ENCODE assay signal across 12 cellular contexts in the genomic region with DNA sequence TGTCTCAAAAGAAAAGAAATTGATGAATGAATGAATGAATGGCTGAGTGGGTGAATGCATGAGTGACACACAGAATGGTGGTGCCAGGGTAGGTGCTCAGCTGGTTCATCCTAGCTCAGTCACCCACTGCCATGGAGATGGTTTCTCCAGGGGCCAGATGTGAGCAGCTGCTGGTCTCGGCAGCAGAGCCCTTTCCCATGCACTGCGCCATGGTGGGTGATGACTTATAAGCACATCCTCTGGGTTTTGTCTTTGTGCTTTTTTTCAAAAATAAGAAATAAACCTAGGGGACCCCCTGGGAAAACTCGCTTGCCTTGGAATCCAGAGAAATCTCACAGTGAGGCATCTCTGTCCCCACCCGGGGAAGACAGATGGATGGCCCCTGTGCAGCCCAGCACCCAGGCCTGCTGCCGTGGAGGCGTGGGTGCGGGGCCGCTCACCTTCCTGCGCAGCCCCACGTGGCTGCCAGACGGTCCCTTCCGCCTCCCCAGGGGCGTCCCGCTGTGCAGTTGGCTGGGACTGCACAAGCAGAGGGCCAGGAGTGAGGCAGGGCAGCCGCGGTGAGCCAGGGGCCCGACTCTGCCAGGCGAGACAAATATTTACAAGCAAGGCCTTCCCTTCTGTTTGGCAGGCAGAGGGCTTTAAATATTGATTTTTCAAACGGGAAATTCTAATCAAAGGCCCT. TPM values are rescaled to one million over a fixed set of nuclear protein-coding genes. Genes with fewer than 3 reads are reported as not detected.
DNase-seq lines count a peak whose midpoint lies in the region; ATAC-seq and TF ChIP-seq lines count a peak whose summit lies in the region.
"Had no signal": no experiment of that assay in that cellular context is flagged by ENCODE, and none has a peak within 500 bp of the region (broad histone marks: within the 10 kb centered on the region; RNA-seq: fewer than 3 reads in every experiment).

No MANE protein-coding gene starts in this region.

- H3K9me3 ChIP-seq in Panc1 (ENCODE audit: control insufficient read depth, insufficient read depth, low read depth, low read length): no peaks in the 10 kb centered on the region

- CTCF ChIA-PET in Panc1 (lab: Charles Lee): no interaction called here

- H3K27ac ChIP-seq in Panc1 (ENCODE audit: low read length): 0 out of 2 replicates have a peak overlapping the region, but pooled peaks have one; percentile 39

- in situ Hi-C loops in Panc1 (cut with HindIII; ENCODE audit: low pct_unique_long_range_greater_than_20kb, low sequenced_read_pairs): no loop called here

- H3K36me3 ChIP-seq in Panc1 (ENCODE audit: control insufficient read depth, insufficient read depth, low read length): no peaks in the 10 kb centered on the region

- H3K4me3 ChIP-seq in Panc1 (ENCODE audit: low read depth in 2 of 2, low read length in 2 of 2): no peak overlapping the region

- H3K27me3 ChIP-seq in Panc1 (ENCODE audit: control insufficient read depth, insufficient read depth, low read length): no peaks in the 10 kb centered on the region

- TF ChIP-seq CTCF in Panc1 (IDR thresholded peaks at IDR 0.05): no peak

- POLR2A ChIA-PET in Panc1 (lab: Charles Lee): no interaction called here

- DNase-seq in NCI-H510A (lab: John Stamatoyannopoulos, UW) (peak; percentile 21), NCI-H510A treated with DMSO at 0.1 percent for 48 hours (lab: John Stamatoyannopoulos, UW) (no peak), NCI-H1694 treated with DMSO at 0.1 percent for 48 hours (lab: John Stamatoyannopoulos, UW) (peak; percentile 86), Panc1 (ENCODE audit: low read depth, low spot score) (no peak), sciatic nerve (ENCODE audit: low spot score) (peak; percentile 35), AG20443 (ENCODE audit: low spot score) (no peak)
- DNase-seq in activated CD4-positive, CD25-positive, alpha-beta regulatory T cell treated with anti-CD3 and anti-CD28 coated beads, Interleukin-2, amount 50 U/mL, for 72 hours: no peak
- DNase-seq: activated CD4-positive, alpha-beta T cell treated with anti-CD3 and anti-CD28 coated beads for 1 hour; activated T-cell treated with anti-CD3 and anti-CD28 coated beads for 4 hours; SW 1271 had no signal

- peak; percentile 58 for ATAC-seq in Panc1
- ATAC-seq in sciatic nerve: no peak
- ATAC-seq in HG03025 (IDR thresholded peaks at IDR 0.05; ENCODE audit: low FRiP score, unreplicated experiment): no peak

- no peaks in the 10 kb centered on the region; the same call in 1 of the 2 replicates for H3K4me1 ChIP-seq in Panc1 (ENCODE audit: control insufficient read depth, insufficient read depth, low read length)

- no TSS peak for BruUV-seq in Panc1 (replicated peaks; lab: Mats Ljungman, UMichigan)

- intact Hi-C loops in Panc1 (cut with micrococcal nuclease; ENCODE audit: unreplicated experiment): no loop called here
- intact Hi-C loops in sciatic nerve (cut with DNase I): no loop called here

RNA-seq across cellular contexts. Expression of a gene that starts 24.2 kb away (rescaled TPM):
- total RNA-seq in Panc1 (2021; ENCODE audit: unreplicated experiment): not detected
- polyA plus RNA-seq in Panc1 (2012; ENCODE audit: insufficient read length): 0.13 TPM
- 2.5 TPM for total RNA-seq in sciatic nerve
- total RNA-seq: A673 had no signal

Comparison
In these comparisons a context has a peak if more than half of its experiments do, and no peak if none do; other contexts are left out.
1. DNase-seq: peak in NCI-H510A (single experiment), NCI-H1694 treated with DMSO at 0.1 percent for 48 hours (single experiment) and sciatic nerve (single experiment); none in NCI-H510A treated with DMSO at 0.1 percent for 48 hours (single experiment), Panc1 (single experiment), AG20443 (single experiment) and activated CD4-positive, CD25-positive, alpha-beta regulatory T cell treated with anti-CD3 and anti-CD28 coated beads, Interleukin-2, amount 50 U/mL, for 72 hours (single experiment).